ENCODE assay signal across 32 cellular contexts in the genomic region with DNA sequence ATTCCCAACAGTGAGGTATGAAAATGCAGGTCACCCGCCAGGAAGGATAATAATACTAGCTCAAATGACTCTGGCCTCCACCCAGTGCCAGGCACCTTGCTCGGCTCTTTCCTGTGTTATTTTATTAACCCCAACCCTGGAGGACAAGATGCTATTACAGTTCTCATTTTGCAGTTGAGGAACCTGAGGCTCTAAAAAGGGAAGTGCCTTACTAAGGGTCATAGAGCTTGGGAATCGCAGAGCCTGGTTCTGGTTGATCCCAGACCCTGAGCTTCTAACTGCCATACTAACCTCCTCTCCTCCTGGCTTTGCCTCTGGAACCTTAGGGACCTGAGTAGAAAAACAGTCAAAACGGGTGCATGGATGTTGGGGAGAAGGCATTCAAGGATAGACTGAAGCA. TPM values are rescaled to one million over a fixed set of nuclear protein-coding genes. Genes with fewer than 3 reads are reported as not detected.
"Had no signal": no experiment of that assay in that cellular context is flagged by ENCODE, and none has a peak within 500 bp of the region (broad histone marks: within the 10 kb centered on the region; RNA-seq: fewer than 3 reads in every experiment).

No MANE protein-coding gene starts in this region.

- H3K4me3 Mint-ChIP-seq: activated CD4-positive, alpha-beta T cell treated with anti-CD3 and anti-CD28 coated beads, Interleukin-2, amount 10 ng/mL, durations not matched to agents 24 days and 14 days; activated CD8-positive, alpha-beta memory T cell treated with anti-CD3 and anti-CD28 coated beads, Interleukin-2, amount 10 ng/mL, durations not matched to agents 7 days and 5 days; activated naive CD8-positive, alpha-beta T cell treated with anti-CD3 and anti-CD28 coated beads, Interleukin-2, amount 50 U/mL, for 24 hours; activated T-cell treated with anti-CD3 and anti-CD28 coated beads, Interleukin-2, amount 50 U/mL, for 24 hours; activated T-helper 1 cell treated with anti-CD3 and anti-CD28 coated beads, Interleukin-12 subunit alpha, Interleukin-12 subunit beta, Interleukin-2, Interleukin-4 antibody, amounts not matched to agents 30 ng/mL and 10 ng/mL and 1 ng/mL, durations not matched to agents 14 hours and 24 hours and 36 hours; central memory CD8-positive, alpha-beta T cell; T-helper 1 cell treated with Interleukin-12 subunit alpha and Interleukin-12 subunit beta and Interleukin-4 antibody, amounts not matched to agents 30 μg/mL and 1 μg/mL, for 36 hours; WTC11 had no signal

- H3K9me3 ChIP-seq: ascending aorta, body of pancreas, SJCRH30, SK-N-SH had no signal

- DNase-seq: activated CD4-positive, alpha-beta T cell treated with anti-CD3 and anti-CD28 coated beads, Interleukin-2, amount 10 ng/mL, durations not matched to agents 24 days and 14 days; activated CD4-positive, alpha-beta T cell treated with anti-CD3 and anti-CD28 coated beads, Interleukin-2, amount 50 U/mL, for 48 hours; activated CD4-positive, CD25-positive, alpha-beta regulatory T cell treated with anti-CD3 and anti-CD28 coated beads, Interleukin-2, amount 50 U/mL, for 72 hours; activated CD8-positive, alpha-beta memory T cell treated with anti-CD3 and anti-CD28 coated beads, Interleukin-2, amount 10 ng/mL, durations not matched to agents 7 days and 5 days; activated effector memory CD4-positive, alpha-beta T cell treated with Interleukin-2 at 50 U/mL for 16 hours; activated naive CD4-positive, alpha-beta T cell; activated naive CD8-positive, alpha-beta T cell treated with anti-CD3 and anti-CD28 coated beads, Interleukin-2, amount 50 U/mL, for 24 hours; activated T-cell treated with anti-CD3 and anti-CD28 coated beads, Interleukin-2, amount 50 U/mL, for 24 hours; amniotic stem cell; body of pancreas; MM.1S; NCI-H1092 treated with DMSO at 0.1 percent for 48 hours; NCI-H1417 treated with DMSO at 0.1 percent for 48 hours; NCI-H1694; NCI-H2029; NCI-H2107; NCI-H2171 treated with DMSO at 0.1 percent for 48 hours; NCI-H345; NCI-H510A; NCI-H526 treated with DMSO at 0.1 percent for 48 hours; NCI-H82; SJCRH30; SK-N-SH had no signal

- H3K9me2 ChIP-seq: SK-N-SH had no signal

- H3K9ac ChIP-seq: KMS-11, SK-N-SH had no signal

- H3K36me3 ChIP-seq: ascending aorta, SJCRH30 had no signal

- H3K4me1 ChIP-seq: ascending aorta, body of pancreas, SJCRH30 had no signal

- H3K4me1 Mint-ChIP-seq: activated CD4-positive, alpha-beta T cell treated with anti-CD3 and anti-CD28 coated beads, Interleukin-2, amount 10 ng/mL, durations not matched to agents 24 days and 14 days; activated CD8-positive, alpha-beta memory T cell treated with anti-CD3 and anti-CD28 coated beads, Interleukin-2, amount 10 ng/mL, durations not matched to agents 7 days and 5 days; activated naive CD8-positive, alpha-beta T cell treated with anti-CD3 and anti-CD28 coated beads, Interleukin-2, amount 50 U/mL, for 24 hours; central memory CD8-positive, alpha-beta T cell had no signal

- H3K4me3 ChIP-seq: ascending aorta, body of pancreas, SJCRH30 had no signal

- H3K27ac Mint-ChIP-seq: activated CD4-positive, alpha-beta T cell treated with anti-CD3 and anti-CD28 coated beads, Interleukin-2, amount 10 ng/mL, durations not matched to agents 24 days and 14 days; activated CD8-positive, alpha-beta memory T cell treated with anti-CD3 and anti-CD28 coated beads, Interleukin-2, amount 10 ng/mL, durations not matched to agents 7 days and 5 days; activated naive CD4-positive, alpha-beta T cell treated with anti-CD3 and anti-CD28 coated beads, Interleukin-2, amount 50 U/mL, for 72 hours; activated naive CD8-positive, alpha-beta T cell treated with anti-CD3 and anti-CD28 coated beads, Interleukin-2, amount 50 U/mL, for 24 hours; activated T-cell treated with anti-CD3 and anti-CD28 coated beads, Interleukin-2, amount 50 U/mL, for 24 hours; activated T-helper 1 cell treated with anti-CD3 and anti-CD28 coated beads, Interleukin-12 subunit alpha, Interleukin-12 subunit beta, Interleukin-2, Interleukin-4 antibody, amounts not matched to agents 30 ng/mL and 10 ng/mL and 1 ng/mL, durations not matched to agents 14 hours and 24 hours and 36 hours; T-helper 1 cell treated with Interleukin-12 subunit alpha and Interleukin-12 subunit beta and Interleukin-4 antibody, amounts not matched to agents 30 μg/mL and 1 μg/mL, for 36 hours; WTC11 had no signal

- ATAC-seq: activated CD8-positive, alpha-beta memory T cell treated with anti-CD3 and anti-CD28 coated beads, Interleukin-2, amount 10 ng/mL, durations not matched to agents 7 days and 5 days; activated naive CD4-positive, alpha-beta T cell treated with anti-CD3 and anti-CD28 coated beads, Interleukin-2, amount 50 U/mL, for 72 hours; activated naive CD8-positive, alpha-beta T cell treated with anti-CD3 and anti-CD28 coated beads, Interleukin-2, amount 50 U/mL, for 24 hours; body of pancreas; WTC11 had no signal

- H3K36me3 Mint-ChIP-seq: activated CD8-positive, alpha-beta memory T cell treated with anti-CD3 and anti-CD28 coated beads, Interleukin-2, amount 10 ng/mL, durations not matched to agents 7 days and 5 days; activated naive CD4-positive, alpha-beta T cell treated with anti-CD3 and anti-CD28 coated beads, Interleukin-2, amount 50 U/mL, for 72 hours; WTC11 had no signal

- H3K27ac ChIP-seq: ascending aorta, body of pancreas, KMS-11, SJCRH30 had no signal

- H3K4me2 ChIP-seq: KMS-11, SK-N-SH had no signal

- H3K27me3 ChIP-seq: ascending aorta, body of pancreas, SJCRH30 had no signal

- H3K9me3 Mint-ChIP-seq: activated CD4-positive, alpha-beta T cell treated with anti-CD3 and anti-CD28 coated beads, Interleukin-2, amount 10 ng/mL, durations not matched to agents 24 days and 14 days; activated naive CD4-positive, alpha-beta T cell treated with anti-CD3 and anti-CD28 coated beads, Interleukin-2, amount 50 U/mL, for 72 hours; activated naive CD8-positive, alpha-beta T cell treated with anti-CD3 and anti-CD28 coated beads, Interleukin-2, amount 50 U/mL, for 24 hours; activated T-cell treated with anti-CD3 and anti-CD28 coated beads, Interleukin-2, amount 50 U/mL, for 24 hours; activated T-helper 1 cell treated with anti-CD3 and anti-CD28 coated beads, Interleukin-12 subunit alpha, Interleukin-12 subunit beta, Interleukin-2, Interleukin-4 antibody, amounts not matched to agents 30 ng/mL and 10 ng/mL and 1 ng/mL, durations not matched to agents 14 hours and 24 hours and 36 hours; central memory CD8-positive, alpha-beta T cell; T-helper 1 cell treated with Interleukin-12 subunit alpha and Interleukin-12 subunit beta and Interleukin-4 antibody, amounts not matched to agents 30 μg/mL and 1 μg/mL, for 36 hours; WTC11 had no signal

RNA-seq across cellular contexts. Expression of gene KCNIP1, which starts 7.7 kb away (rescaled TPM):
- total RNA-seq: activated CD4-positive, alpha-beta T cell treated with anti-CD3 and anti-CD28 coated beads, Interleukin-2, amount 10 ng/mL, durations not matched to agents 24 days and 14 days; activated CD8-positive, alpha-beta memory T cell treated with anti-CD3 and anti-CD28 coated beads, Interleukin-2, amount 10 ng/mL, durations not matched to agents 7 days and 5 days; activated naive CD4-positive, alpha-beta T cell treated with anti-CD3 and anti-CD28 coated beads, Interleukin-2, amount 50 U/mL, for 72 hours; activated T-helper 1 cell treated with anti-CD3 and anti-CD28 coated beads, Interleukin-12 subunit alpha, Interleukin-12 subunit beta, Interleukin-2, Interleukin-4 antibody, amounts not matched to agents 30 ng/mL and 10 ng/mL and 1 ng/mL, durations not matched to agents 14 hours and 24 hours and 36 hours; ascending aorta; OCI-LY7; RPMI7951 had no signal
